8 cellular contexts compared by ENCODE assay signal in the genomic region with DNA sequence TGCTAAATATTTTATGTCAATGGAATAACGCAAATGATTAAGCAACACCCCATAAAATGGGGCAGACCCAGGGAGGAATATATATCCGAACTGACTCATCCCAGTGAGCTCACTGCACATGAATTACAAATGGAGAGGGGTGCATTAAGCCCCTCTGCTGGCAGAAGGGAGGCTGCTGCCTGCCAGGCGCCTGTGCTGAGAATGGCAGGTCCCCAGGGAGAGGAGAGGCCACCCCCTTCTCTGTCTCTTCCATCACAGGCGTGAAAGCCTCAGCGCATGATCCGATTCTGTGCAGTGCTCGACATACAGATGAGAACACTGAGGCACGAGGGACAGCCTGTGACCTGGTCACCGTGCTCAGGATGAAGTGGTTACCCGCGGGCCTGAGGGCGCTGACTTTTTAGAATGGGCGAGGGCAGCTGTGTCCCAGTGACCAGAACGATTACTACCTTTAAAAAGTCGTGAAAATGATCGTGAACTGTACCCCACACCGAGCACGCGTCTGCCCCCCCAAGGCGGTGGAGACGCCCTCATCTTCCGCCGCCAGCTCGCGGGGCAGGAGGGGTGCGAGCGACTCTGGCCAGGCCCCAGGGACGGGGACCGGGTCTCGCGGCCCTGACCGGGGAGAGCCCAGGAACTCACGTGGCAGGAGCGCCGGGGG.
DNase-seq lines count a peak whose midpoint lies in the region; ATAC-seq and TF ChIP-seq lines count a peak whose summit lies in the region.
"Not testable (repeated sequence)": the region's sequence is repeated elsewhere in the genome, so short reads cannot be mapped to it uniquely, and the experiment has no call there.

No MANE protein-coding gene starts in this region.

- intact Hi-C loops in activated CD4-positive, alpha-beta T cell treated with anti-CD3 and anti-CD28 coated beads for 36 hours (cut with DNase I, micrococcal nuclease), result loop anchor here in 1 of 2 experiments (10.0 kb wide), 1 partner anchor 350 kb away; the partner anchor contains the start of gene ZNF717

- H3K4me1 Mint-ChIP-seq in activated CD4-positive, alpha-beta T cell treated with anti-CD3 and anti-CD28 coated beads for 36 hours, result peaks cover 13% of the 10 kb centered on the region
- peaks cover 25% of the 10 kb centered on the region for H3K4me1 Mint-ChIP-seq in brain

- H3K4me1 ChIP-seq in HAP-1; mucosa of stomach (ENCODE audit: control insufficient read depth, insufficient read depth, low read length): not testable (repeated sequence)

- not testable (repeated sequence) for ATAC-seq in activated CD4-positive, alpha-beta T cell treated with anti-CD3 and anti-CD28 coated beads for 36 hours

- DNase-seq in AG09309 (ENCODE audit: low read depth) (peak; percentile 37), HAP-1 (ENCODE audit: low spot score in 2 of 2) (peak; percentile 5 to 62), NCI-H69 (lab: John Stamatoyannopoulos, UW) (peak; percentile 41), germinal center (ENCODE audit: low spot score) (peak; percentile 7)
- peak; percentile 50 for DNase-seq in activated CD4-positive, alpha-beta T cell treated with anti-CD3 and anti-CD28 coated beads for 36 hours
- DNase-seq in stimulated activated CD4-positive, alpha-beta T cell treated with anti-CD3 and anti-CD28 coated beads, Interleukin-4, amount 100 ng/mL, for 24 hours, result peak; percentile 28

- not testable (repeated sequence) for H3K9me3 ChIP-seq in HAP-1; mucosa of stomach (ENCODE audit: control insufficient read depth, low read length)

- H3K27me3 ChIP-seq in HAP-1 (ENCODE audit: low read depth); mucosa of stomach (ENCODE audit: control insufficient read depth, insufficient read depth, low read length): not testable (repeated sequence)

- not testable (repeated sequence) for H3K36me3 ChIP-seq in HAP-1 (replicated peaks); mucosa of stomach (ENCODE audit: control insufficient read depth, insufficient read depth, low read length)

- TF ChIP-seq CTCF in AG09309 (IDR thresholded peaks at IDR 0.05; ENCODE audit: control insufficient read depth, insufficient read depth, low read depth, low read length, missing control alignments), result not testable (repeated sequence)
- TF ChIP-seq CTCF in brain (conservative IDR thresholded peaks at IDR 0.05), result peak in 1 of 2 experiments; percentile 16

- H3K9ac ChIP-seq in mucosa of stomach (ENCODE audit: low read length), result peak overlapping the region; percentile 65

- in situ Hi-C loops in HAP-1 (cut with MboI; ENCODE audit: low sequenced_read_pairs), result not testable (repeated sequence)

- H3K9me3 Mint-ChIP-seq in activated CD4-positive, alpha-beta T cell treated with anti-CD3 and anti-CD28 coated beads for 36 hours (ENCODE audit: low read depth); brain: not testable (repeated sequence)

- H3K4me3 Mint-ChIP-seq in activated CD4-positive, alpha-beta T cell treated with anti-CD3 and anti-CD28 coated beads for 36 hours, result peak overlapping the region; percentile 91
- H3K4me3 Mint-ChIP-seq in brain, result peak overlapping the region; percentile 88 to 99 (median 98)

- not testable (repeated sequence) for H3K27me3 Mint-ChIP-seq in activated CD4-positive, alpha-beta T cell treated with anti-CD3 and anti-CD28 coated beads for 36 hours; brain

- peaks cover 13% of the 10 kb centered on the region for H3K36me3 Mint-ChIP-seq in activated CD4-positive, alpha-beta T cell treated with anti-CD3 and anti-CD28 coated beads for 36 hours (ENCODE audit: low read depth)
- H3K36me3 Mint-ChIP-seq in brain, result not testable (repeated sequence)

- H3K4me3 ChIP-seq in AG09309 (ENCODE audit: control insufficient read depth, low read depth, low read length) (peak overlapping the region; percentile 53), HAP-1 (peak overlapping the region; percentile 68)
- H3K4me3 ChIP-seq in mucosa of stomach (ENCODE audit: low read length), result not testable (repeated sequence)

- POLR2A ChIA-PET in activated CD4-positive, alpha-beta T cell treated with anti-CD3 and anti-CD28 coated beads for 36 hours (lab: Charles Lee), result not testable (repeated sequence)

- peak overlapping the region; percentile 82 for H3K27ac Mint-ChIP-seq in activated CD4-positive, alpha-beta T cell treated with anti-CD3 and anti-CD28 coated beads for 36 hours
- peak overlapping the region; percentile 87 to 96 (median 94) for H3K27ac Mint-ChIP-seq in brain

- CTCF ChIA-PET in activated CD4-positive, alpha-beta T cell treated with anti-CD3 and anti-CD28 coated beads for 36 hours (lab: Charles Lee), result not testable (repeated sequence)
